In the genomic region with DNA sequence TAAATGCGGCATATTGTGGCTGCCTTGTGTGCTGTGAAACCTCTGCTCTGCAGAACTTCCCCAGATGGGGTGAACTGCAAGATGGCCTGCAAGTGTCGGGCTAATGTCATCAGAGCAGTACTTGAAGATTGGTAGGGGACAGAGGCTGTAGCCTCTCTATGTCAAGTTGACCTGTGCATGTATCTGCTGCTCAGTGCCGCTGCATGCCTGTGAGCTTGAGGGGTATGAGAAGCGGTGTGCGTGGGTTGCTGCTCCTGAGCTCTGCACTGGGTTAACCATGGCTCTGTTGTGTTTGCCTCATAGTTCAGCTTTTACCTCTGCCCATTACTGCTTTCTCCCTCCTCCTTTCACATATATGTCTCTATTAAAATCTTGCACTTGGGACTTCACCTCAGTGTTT, we compare ENCODE assay signal across 26 cellular contexts.
"Had no signal": no experiment of that assay in that cellular context is flagged by ENCODE, and none has a peak within 500 bp of the region (broad histone marks: within the 10 kb centered on the region; RNA-seq: fewer than 3 reads in every experiment).

No MANE protein-coding gene starts in this region.

- H3K27me3 Mint-ChIP-seq: activated naive CD8-positive, alpha-beta T cell treated with anti-CD3 and anti-CD28 coated beads, Interleukin-2, amount 50 U/mL, for 24 hours had no signal

- ATAC-seq: activated naive CD4-positive, alpha-beta T cell treated with anti-CD3 and anti-CD28 coated beads, Interleukin-2, amount 50 U/mL, for 72 hours; activated naive CD8-positive, alpha-beta T cell treated with anti-CD3 and anti-CD28 coated beads, Interleukin-2, amount 50 U/mL, for 24 hours; activated T-cell treated with anti-CD3 and anti-CD28 coated beads, Interleukin-2, amount 50 U/mL, for 4 hours; body of pancreas; T-helper 17 cell had no signal

- DNase-seq: activated CD4-positive, alpha-beta memory T cell treated with anti-CD3 and anti-CD28 coated beads for 36 hours; activated CD4-positive, alpha-beta T cell treated with anti-CD3 and anti-CD28 coated beads, Interleukin-2, amount 10 ng/mL, durations not matched to agents 7 days and 5 days; activated CD4-positive, CD25-positive, alpha-beta regulatory T cell; activated CD8-positive, alpha-beta memory T cell treated with anti-CD3 and anti-CD28 coated beads for 24 hours; activated effector memory CD4-positive, alpha-beta T cell treated with anti-CD3 and anti-CD28 coated beads, Interleukin-2, amount 50 U/mL, for 16 hours; activated naive CD4-positive, alpha-beta T cell treated with Interleukin-2 at 50 U/mL for 16 hours; activated naive CD8-positive, alpha-beta T cell treated with anti-CD3 and anti-CD28 coated beads, Interleukin-2, amount 50 U/mL, for 24 hours; activated T-cell treated with anti-CD3 and anti-CD28 coated beads, Interleukin-2, amount 50 U/mL, for 4 hours; amniotic stem cell; body of pancreas; NCI-H1092; NCI-H1417; NCI-H1930; NCI-H2107; NCI-H2171 treated with DMSO at 0.1 percent for 48 hours; NCI-H226; NCI-H526 treated with DMSO at 0.1 percent for 48 hours; NCI-H82; Peyer's patch; SHP77; T-helper 17 cell; T-helper 9 cell had no signal

- H3K36me3 Mint-ChIP-seq: activated CD4-positive, alpha-beta memory T cell treated with anti-CD3 and anti-CD28 coated beads for 36 hours; activated naive CD4-positive, alpha-beta T cell treated with anti-CD3 and anti-CD28 coated beads, Interleukin-2, amount 50 U/mL, for 72 hours had no signal

- H3K4me3 ChIP-seq: ascending aorta, body of pancreas, Peyer's patch, SJSA1 had no signal

- H3K4me3 Mint-ChIP-seq: activated CD4-positive, alpha-beta memory T cell treated with anti-CD3 and anti-CD28 coated beads for 36 hours; activated CD4-positive, alpha-beta T cell treated with anti-CD3 and anti-CD28 coated beads, Interleukin-2, amount 10 ng/mL, durations not matched to agents 7 days and 5 days; activated naive CD8-positive, alpha-beta T cell treated with anti-CD3 and anti-CD28 coated beads, Interleukin-2, amount 50 U/mL, for 24 hours; activated T-cell treated with anti-CD3 and anti-CD28 coated beads, Interleukin-2, amount 50 U/mL, for 4 hours; central memory CD8-positive, alpha-beta T cell; T-helper 17 cell had no signal

- H3K4me1 Mint-ChIP-seq: activated CD4-positive, alpha-beta T cell treated with anti-CD3 and anti-CD28 coated beads, Interleukin-2, amount 10 ng/mL, durations not matched to agents 7 days and 5 days; activated naive CD8-positive, alpha-beta T cell treated with anti-CD3 and anti-CD28 coated beads, Interleukin-2, amount 50 U/mL, for 24 hours; central memory CD8-positive, alpha-beta T cell; T-helper 17 cell had no signal

- H3K9me3 Mint-ChIP-seq: activated CD4-positive, alpha-beta memory T cell treated with anti-CD3 and anti-CD28 coated beads for 36 hours; activated CD4-positive, alpha-beta T cell treated with anti-CD3 and anti-CD28 coated beads, Interleukin-2, amount 10 ng/mL, durations not matched to agents 7 days and 5 days; activated naive CD4-positive, alpha-beta T cell treated with anti-CD3 and anti-CD28 coated beads, Interleukin-2, amount 50 U/mL, for 72 hours; activated naive CD8-positive, alpha-beta T cell treated with anti-CD3 and anti-CD28 coated beads, Interleukin-2, amount 50 U/mL, for 24 hours; activated T-cell treated with anti-CD3 and anti-CD28 coated beads, Interleukin-2, amount 50 U/mL, for 4 hours; central memory CD8-positive, alpha-beta T cell had no signal

- H3K27ac Mint-ChIP-seq: activated CD4-positive, alpha-beta memory T cell treated with anti-CD3 and anti-CD28 coated beads for 36 hours; activated CD4-positive, alpha-beta T cell treated with anti-CD3 and anti-CD28 coated beads, Interleukin-2, amount 10 ng/mL, durations not matched to agents 7 days and 5 days; activated naive CD4-positive, alpha-beta T cell treated with anti-CD3 and anti-CD28 coated beads, Interleukin-2, amount 50 U/mL, for 72 hours; activated naive CD8-positive, alpha-beta T cell treated with anti-CD3 and anti-CD28 coated beads, Interleukin-2, amount 50 U/mL, for 24 hours; T-helper 17 cell had no signal
